In genomic region chr3:24521306-24522154, GRCh38 we compare ENCODE assay signal across 8 cellular contexts. TPM values are rescaled to one million over a fixed set of nuclear protein-coding genes. Genes with fewer than 3 reads are reported as not detected.
DNase-seq lines count a peak whose midpoint lies in the region; ATAC-seq, FAIRE-seq and TF ChIP-seq lines count a peak whose summit lies in the region.

No MANE protein-coding gene starts in this region.

- intact Hi-C loops in kidney (cut with DNase I), result no loop called here

- H3K4me3 ChIP-seq in kidney (ENCODE audit: low read length in 2 of 2) (peak overlapping the region; percentile 68), small intestine (ENCODE audit: low read depth in 1 of 2, low read length in 2 of 2) (peak overlapping the region; percentile 51 to 63)

- DNase-seq in D341Med (ENCODE audit: low spot score) (peak; percentile 67), kidney (peak; percentile 87), small intestine (peak; percentile 71), COLO829 (ENCODE audit: low spot score) (no peak), DMS153 (lab: John Stamatoyannopoulos, UW) (no peak)
- no peak for DNase-seq in central memory CD8-positive, alpha-beta T cell (ENCODE audit: low spot score in 2 of 2)
- DNase-seq in stimulated activated CD4-positive, alpha-beta T cell treated with anti-CD3 and anti-CD28 coated beads, Interleukin-2, amount 100 ng/mL, for 48 hours, result no peak

- no peak overlapping the region for H3K4me3 Mint-ChIP-seq in central memory CD8-positive, alpha-beta T cell

- H3K9me3 Mint-ChIP-seq in central memory CD8-positive, alpha-beta T cell, result peaks cover 7% of the 10 kb centered on the region

- no peaks in the 10 kb centered on the region for H3K27me3 ChIP-seq in small intestine (ENCODE audit: control insufficient read depth in 2 of 2, insufficient read depth in 2 of 2, low read length in 2 of 2)

- H3K27ac ChIP-seq in kidney (ENCODE audit: low read depth in 2 of 2, low read length in 2 of 2) (peak overlapping the region in 1 of 2 donors; percentile 35), small intestine (ENCODE audit: low read depth in 1 of 2, low read length in 1 of 2) (peak overlapping the region; percentile 30 to 60)

- H3K36me3 ChIP-seq in kidney (ENCODE audit: control insufficient read depth in 1 of 2, insufficient read depth in 2 of 2, low read length in 2 of 2) (no peaks in the 10 kb centered on the region), small intestine (ENCODE audit: control insufficient read depth in 2 of 2, insufficient read depth in 2 of 2, low read length in 2 of 2) (no peaks in the 10 kb centered on the region)

- TF ChIP-seq CTCF in kidney (IDR thresholded peaks at IDR 0.05; ENCODE audit: borderline replicate concordance, extremely low read depth, insufficient read depth), result no peak

- H3K9me3 ChIP-seq in kidney (ENCODE audit: control insufficient read depth in 1 of 2, low read length in 2 of 2) (no peaks in the 10 kb centered on the region), small intestine (ENCODE audit: control insufficient read depth, low read depth) (no peaks in the 10 kb centered on the region)

- 1 to 4% (median 1%) methylated on average over 65 to 86 of the region's 86 CpGs for WGBS in small intestine, 3 donors

- peaks cover 4% of the 10 kb centered on the region for H3K4me1 Mint-ChIP-seq in central memory CD8-positive, alpha-beta T cell

- H3K4me1 ChIP-seq in kidney (ENCODE audit: control insufficient read depth in 1 of 2, insufficient read depth in 1 of 2, low read depth in 1 of 2, low read length in 2 of 2) (peaks cover 3 to 9% of the 10 kb centered on the region in 2 donors), small intestine (ENCODE audit: control insufficient read depth in 2 of 2, insufficient read depth in 1 of 2, low read depth in 1 of 2, low read length in 1 of 2) (no peaks in the 10 kb centered on the region)

- no peak for FAIRE-seq in kidney (lab: Jason Lieb, UNC)
- no peak for FAIRE-seq in small intestine (lab: Jason Lieb, UNC)

- peak overlapping the region; percentile 62 to 66 for H3K9ac ChIP-seq in kidney (ENCODE audit: low read length in 2 of 2)

- no peak overlapping the region for H3K27ac Mint-ChIP-seq in central memory CD8-positive, alpha-beta T cell (ENCODE audit: low read depth)

- no peak for TF ChIP-seq EP300 in Ishikawa (IDR thresholded peaks at IDR 0.05; ENCODE audit: borderline replicate concordance)

- H3K27me3 Mint-ChIP-seq in central memory CD8-positive, alpha-beta T cell, result peaks cover 34% of the 10 kb centered on the region

- H3K36me3 Mint-ChIP-seq in central memory CD8-positive, alpha-beta T cell (ENCODE audit: insufficient read depth), result no peaks in the 10 kb centered on the region

- peak; percentile 8; the same call in 1 of the 2 replicates for TF ChIP-seq RAD21 in Ishikawa (IDR thresholded peaks at IDR 0.05; ENCODE audit: low read depth)

- peak; percentile 14 for ATAC-seq in central memory CD8-positive, alpha-beta T cell (replicated peaks; ENCODE audit: extremely low read depth, poor library complexity, severe bottlenecking)

TF ChIP-seq in Ishikawa, 13 proteins besides CTCF, POLR2A, EP300 and RAD21:
- TF ChIP-seq ZBTB7A (IDR thresholded peaks at IDR 0.05; ENCODE audit: low read depth), result peak; percentile 62
- TF ChIP-seq FOXM1 (IDR thresholded peaks at IDR 0.05; ENCODE audit: borderline replicate concordance, low read depth), result no peak
- no peak for TF ChIP-seq REST (IDR thresholded peaks at IDR 0.05; ENCODE audit: low read depth)
- TF ChIP-seq EGR1 (IDR thresholded peaks at IDR 0.05), result no peak
- TF ChIP-seq TAF1 (IDR thresholded peaks at IDR 0.05; ENCODE audit: low read depth), result 0 out of 2 replicates have a peak, but pooled peaks have one; percentile 8
- peak; percentile 10; the same call in 1 of the 2 replicates for TF ChIP-seq TCF12 (IDR thresholded peaks at IDR 0.05; ENCODE audit: low read depth)
- no peak for TF ChIP-seq NFIC (IDR thresholded peaks at IDR 0.05)

RNA-seq across cellular contexts. Expression of gene THRB, which starts 26.9 kb away (rescaled TPM):
- 17.2 TPM for total RNA-seq in kidney
- 4.5 TPM for polyA plus RNA-seq in kidney (ENCODE audit: insufficient read depth, low read depth, low replicate concordance)
- 1 to 10 TPM; 3.2 to 5.4 (median 3.3) TPM for polyA plus RNA-seq in small intestine

Comparison
In these comparisons a context has a peak if more than half of its experiments do, and no peak if none do; other contexts are left out.
1. DNase-seq: peak in D341Med (single experiment), kidney (single experiment) and small intestine (single experiment); none in central memory CD8-positive, alpha-beta T cell (0 of 2), stimulated activated CD4-positive, alpha-beta T cell treated with anti-CD3 and anti-CD28 coated beads, Interleukin-2, amount 100 ng/mL, for 48 hours (0 of 2), COLO829 (single experiment) and DMS153 (single experiment).